In the genomic region with DNA sequence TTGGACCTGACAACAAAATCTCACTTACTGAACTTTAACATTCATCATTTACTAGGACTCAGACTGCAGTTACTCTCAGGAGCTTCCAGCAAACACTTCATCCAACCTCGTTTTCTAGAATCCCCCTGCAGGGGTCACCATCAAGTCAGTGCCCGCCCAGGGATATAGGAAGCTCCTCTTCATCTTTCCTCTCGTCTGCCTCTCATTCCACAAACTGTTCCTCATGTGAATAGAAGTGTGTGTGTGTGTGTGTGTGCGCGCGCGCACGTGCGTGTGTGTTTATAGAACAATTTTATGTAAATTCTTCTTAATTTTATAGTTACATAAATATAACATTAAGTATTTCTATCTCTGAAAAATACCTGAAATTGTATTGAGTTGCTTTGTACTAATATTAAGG, we compare ENCODE assay signal across 14 cellular contexts. TPM values are rescaled to one million over a fixed set of nuclear protein-coding genes. Genes with fewer than 3 reads are reported as not detected.
DNase-seq lines count a peak whose midpoint lies in the region; ATAC-seq, FAIRE-seq and TF ChIP-seq lines count a peak whose summit lies in the region.
"Had no signal": no experiment of that assay in that cellular context is flagged by ENCODE, and none has a peak within 500 bp of the region (broad histone marks: within the 10 kb centered on the region; RNA-seq: fewer than 3 reads in every experiment).

No MANE protein-coding gene starts in this region.

- no peak overlapping the region for H3K4me3 ChIP-seq in AG10803 (ENCODE audit: low read length)
- no peak overlapping the region for H3K4me3 ChIP-seq in HCT116 (replicated peaks in 1 of 2; ENCODE audit: low read depth in 1 of 2, low read length in 2 of 2)
- H3K4me3 ChIP-seq in astrocyte of the cerebellum (ENCODE audit: low read depth, low read length) = no peak overlapping the region
- H3K4me3 ChIP-seq: BLaER1, sigmoid colon, SK-N-MC, stomach had no signal

- no peaks in the 10 kb centered on the region for H3K9me3 ChIP-seq in HCT116 (ENCODE audit: control insufficient read depth in 1 of 2, insufficient read depth in 1 of 2, low read depth in 1 of 2, low read length in 2 of 2)
- H3K9me3 ChIP-seq: BLaER1, sigmoid colon, stomach had no signal

- no peaks in the 10 kb centered on the region for H3K27me3 ChIP-seq in HCT116 (ENCODE audit: insufficient read depth, low read length)
- H3K27me3 ChIP-seq: BLaER1, sigmoid colon, stomach had no signal

- TF ChIP-seq CTCF in AG10803 (conservative IDR thresholded peaks at IDR 0.05; ENCODE audit: low read length) (peak; percentile 11; the same call in 1 of the 2 replicates), HCT116 (IDR thresholded peaks at IDR 0.05 in 2 of 3, conservative IDR thresholded peaks at IDR 0.05 in 1 of 3; ENCODE audit: borderline replicate concordance in 1 of 3, insufficient read depth in 1 of 3, low read depth in 2 of 3, low read length in 2 of 3) (0 out of 6 replicates have a peak, but pooled peaks of 1 of the 3 experiments have one; percentile 6), astrocyte of the cerebellum (IDR thresholded peaks at IDR 0.05; ENCODE audit: low read depth, low read length, missing control alignments) (peak; percentile 29)

- no peak overlapping the region for H3K4me2 ChIP-seq in HCT116 (ENCODE audit: low read length)
- H3K4me2 ChIP-seq: BLaER1 had no signal

- H2AFZ ChIP-seq in HCT116 (ENCODE audit: low read depth, low read length, poor library complexity, severe bottlenecking) = peak overlapping the region; percentile 47

- H3K79me2 ChIP-seq in HCT116 (ENCODE audit: insufficient read depth, low read length) = no peaks in the 10 kb centered on the region

- no peak for TF ChIP-seq POLR2A in HCT116 (IDR thresholded peaks at IDR 0.05; ENCODE audit: borderline replicate concordance, extremely low read depth, insufficient read depth, insufficient read length)

- no peak overlapping the region for H3K27ac ChIP-seq in HCT116 (ENCODE audit: low read depth, low read length)
- H3K27ac ChIP-seq: BLaER1, sigmoid colon, SK-N-MC, stomach had no signal

- H4K20me1 ChIP-seq in HCT116 (ENCODE audit: insufficient read depth) = no peaks in the 10 kb centered on the region
- H4K20me1 ChIP-seq: BLaER1 had no signal

- H3K4me1 ChIP-seq in HCT116 (ENCODE audit: control insufficient read depth in 1 of 2, insufficient read depth in 2 of 2, low read length in 2 of 2) = no peaks in the 10 kb centered on the region
- H3K4me1 ChIP-seq: BLaER1, sigmoid colon had no signal

- DNase-seq in AG10803 (ENCODE audit: low read depth) = no peak
- no peak for DNase-seq in HCT116 (ENCODE audit: low read depth, low spot score)
- no peak for DNase-seq in astrocyte of the cerebellum (ENCODE audit: low read depth)
- DNase-seq in hippocampal formation (lab: John Stamatoyannopoulos, UW) = peak; percentile 7 to 21
- no peak for DNase-seq in COR-L47 (lab: John Stamatoyannopoulos, UW)
- DNase-seq in HTR-8/SVneo (ENCODE audit: insufficient read length, low spot score) = no peak
- no peak for DNase-seq in UCSD-AML1 (lab: John Stamatoyannopoulos, UW; ENCODE audit: unreplicated experiment)
- no peak for DNase-seq in GF-D8 (lab: John Stamatoyannopoulos, UW)
- DNase-seq: NCI-H2081, sigmoid colon, stomach had no signal

- no peaks in the 10 kb centered on the region for H3K9me2 ChIP-seq in HCT116 (ENCODE audit: insufficient read depth)

- CTCF ChIA-PET in HCT116 (lab: Charles Lee) = interaction anchor here (1.0 kb wide), 1 partner anchor 67 kb away, joined by 3 read pairs; no protein-coding TSS in a partner anchor

- intact Hi-C loops in HCT116 (cut with micrococcal nuclease) = loop anchor here (10.0 kb wide), 1 partner anchor 68 kb away; no protein-coding TSS in a partner anchor

- RAD21 ChIA-PET in HCT116 (lab: Charles Lee; ENCODE audit: low non-redundant PET in 1 of 2, low total read pairs in 2 of 2, uncharacterized antibody in 2 of 2, unreplicated experiment in 2 of 2) = no interaction called here

- no peak for ATAC-seq in HCT116

- no TSS peak for BruUV-seq in HCT116 (replicated peaks; lab: Mats Ljungman, UMichigan)

- 0 out of 2 replicates have a peak, but pooled peaks have one; percentile 12 for TF ChIP-seq RAD21 in HCT116 (IDR thresholded peaks at IDR 0.05; ENCODE audit: low read depth)

- H3K36me3 ChIP-seq in HCT116 (ENCODE audit: control insufficient read depth in 1 of 2, insufficient read depth in 2 of 2, low read length in 2 of 2) = no peaks in the 10 kb centered on the region
- H3K36me3 ChIP-seq: BLaER1, sigmoid colon, stomach had no signal

- FAIRE-seq in HTR-8/SVneo (lab: Jason Lieb, UNC) = no peak
- FAIRE-seq: G401.6 had no signal

- POLR2A ChIA-PET in HCT116 (lab: Charles Lee) = no interaction called here

- in situ Hi-C loops in astrocyte of the cerebellum (cut with HindIII; ENCODE audit: low sequenced_read_pairs) = no loop called here

- no peak overlapping the region for H3K9ac ChIP-seq in HCT116 (ENCODE audit: low read length)
- H3K9ac ChIP-seq: BLaER1 had no signal

TF ChIP-seq in HCT116, 20 proteins besides CTCF, POLR2A, EP300 and RAD21:
- TF ChIP-seq, protein P1, sequence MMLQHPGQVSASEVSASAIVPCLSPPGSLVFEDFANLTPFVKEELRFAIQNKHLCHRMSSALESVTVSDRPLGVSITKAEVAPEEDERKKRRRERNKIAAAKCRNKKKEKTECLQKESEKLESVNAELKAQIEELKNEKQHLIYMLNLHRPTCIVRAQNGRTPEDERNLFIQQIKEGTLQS (IDR thresholded peaks at IDR 0.05) = no peak
- TF ChIP-seq CEBPB (IDR thresholded peaks at IDR 0.05; ENCODE audit: low read depth) = no peak
- TF ChIP-seq CBX3 (IDR thresholded peaks at IDR 0.05; ENCODE audit: low read depth) = no peak
- no peak for TF ChIP-seq TCF7L2 (IDR thresholded peaks at IDR 0.05; ENCODE audit: borderline replicate concordance, extremely low read depth, insufficient read depth, insufficient read length)
- no peak for TF ChIP-seq JUND (IDR thresholded peaks at IDR 0.05)
- TF ChIP-seq FOSL1 (IDR thresholded peaks at IDR 0.05; ENCODE audit: low read depth) = no peak
- no peak for TF ChIP-seq SRF (IDR thresholded peaks at IDR 0.05; ENCODE audit: low read depth)
- no peak for TF ChIP-seq ELF1 (IDR thresholded peaks at IDR 0.05; ENCODE audit: borderline replicate concordance, low read depth)
- TF ChIP-seq YY1 (IDR thresholded peaks at IDR 0.05; ENCODE audit: extremely low read depth, insufficient replicate concordance, low read depth, low read length) = no peak
- TF ChIP-seq EGR1 (IDR thresholded peaks at IDR 0.05; ENCODE audit: low read depth) = no peak
- no peak for TF ChIP-seq ZNF274 (IDR thresholded peaks at IDR 0.05; ENCODE audit: low read depth, low read length)
- no peak for TF ChIP-seq ZFX (IDR thresholded peaks at IDR 0.05)

RNA-seq across cellular contexts. Expression of a gene that starts 21.8 kb away (rescaled TPM):
- total RNA-seq in HCT116 (2021; ENCODE audit: unreplicated experiment) = 48.8 TPM
- 12.1 and 14.4 TPM in 2 replicates for polyA plus RNA-seq in HCT116 (2012)

Comparison
In these comparisons a context has a peak if more than half of its experiments do, and no peak if none do; other contexts are left out.
1. DNase-seq: peak in hippocampal formation (2 of 2); none in AG10803 (single experiment), HCT116 (single experiment), astrocyte of the cerebellum (single experiment), COR-L47 (single experiment), HTR-8/SVneo (single experiment), UCSD-AML1 (single experiment) and GF-D8 (single experiment).